19 cellular contexts compared by ENCODE assay signal in the genomic region with DNA sequence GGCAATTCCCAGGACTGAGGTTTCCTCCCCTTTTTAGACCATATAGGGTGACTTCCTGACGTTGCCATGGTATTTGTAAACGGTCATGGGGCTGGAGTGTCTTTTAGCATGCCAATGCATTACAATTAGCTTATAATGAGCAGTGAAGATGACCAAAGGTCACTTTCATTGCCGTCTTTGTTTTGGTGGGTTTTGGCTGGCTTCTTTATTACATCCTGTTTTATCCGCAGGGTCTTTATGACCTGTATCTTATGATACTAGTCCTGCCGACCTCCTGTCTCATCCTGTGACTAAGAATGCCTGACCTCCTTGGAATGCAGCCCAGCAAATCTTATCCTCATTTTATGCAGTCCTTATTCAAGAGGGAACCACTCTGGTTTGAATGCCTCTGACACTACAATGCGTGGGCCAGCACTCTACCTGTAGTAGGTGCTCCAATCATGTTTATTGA.
DNase-seq lines count a peak whose midpoint lies in the region; ATAC-seq, FAIRE-seq and TF ChIP-seq lines count a peak whose summit lies in the region.
"Had no signal": no experiment of that assay in that cellular context is flagged by ENCODE, and none has a peak within 500 bp of the region (broad histone marks: within the 10 kb centered on the region; RNA-seq: fewer than 3 reads in every experiment).

No MANE protein-coding gene starts in this region.

- no peak overlapping the region for H3K4me3 ChIP-seq in astrocyte of the spinal cord (ENCODE audit: low read depth, low read length)

- H3K4me1 Mint-ChIP-seq in activated naive CD4-positive, alpha-beta T cell treated with anti-CD3 and anti-CD28 coated beads, Interleukin-2, amount 10 ng/mL, durations not matched to agents 7 days and 5 days: no peaks in the 10 kb centered on the region

- H3K9me3 Mint-ChIP-seq in activated naive CD4-positive, alpha-beta T cell treated with anti-CD3 and anti-CD28 coated beads, Interleukin-2, amount 50 U/mL, for 72 hours: peaks cover 4 to 18% of the 10 kb centered on the region in 2 donors
- H3K9me3 Mint-ChIP-seq in activated naive CD4-positive, alpha-beta T cell treated with anti-CD3 and anti-CD28 coated beads, Interleukin-2, amount 10 ng/mL, durations not matched to agents 7 days and 5 days: no peaks in the 10 kb centered on the region

- no peak overlapping the region for H3K27ac Mint-ChIP-seq in activated naive CD4-positive, alpha-beta T cell treated with anti-CD3 and anti-CD28 coated beads, Interleukin-2, amount 50 U/mL, for 72 hours
- no peak overlapping the region for H3K27ac Mint-ChIP-seq in activated naive CD4-positive, alpha-beta T cell treated with anti-CD3 and anti-CD28 coated beads, Interleukin-2, amount 10 ng/mL, durations not matched to agents 7 days and 5 days

- peaks cover 0 to 6% of the 10 kb centered on the region in 2 donors for H3K36me3 Mint-ChIP-seq in activated naive CD4-positive, alpha-beta T cell treated with anti-CD3 and anti-CD28 coated beads, Interleukin-2, amount 50 U/mL, for 72 hours
- H3K36me3 Mint-ChIP-seq in activated naive CD4-positive, alpha-beta T cell treated with anti-CD3 and anti-CD28 coated beads, Interleukin-2, amount 10 ng/mL, durations not matched to agents 7 days and 5 days: no peaks in the 10 kb centered on the region

- CTCF ChIA-PET in activated naive CD4-positive, alpha-beta T cell treated with anti-CD3 and anti-CD28 coated beads, Interleukin-2, amount 10 ng/mL, durations not matched to agents 7 days and 5 days (lab: Charles Lee): no interaction called here

- in situ Hi-C loops in ACHN (cut with HindIII; ENCODE audit: low pct_ligation_motif_present, low pct_unique_long_range_greater_than_20kb, low sequenced_read_pairs): no loop called here
- in situ Hi-C loops in astrocyte of the spinal cord (cut with HindIII; ENCODE audit: low sequenced_read_pairs): no loop called here

- peak; percentile 89 for FAIRE-seq in HTR-8/SVneo (lab: Jason Lieb, UNC)
- FAIRE-seq: frontal cortex, GM12892, TTC549 had no signal

- H3K4me3 Mint-ChIP-seq in activated naive CD4-positive, alpha-beta T cell treated with anti-CD3 and anti-CD28 coated beads, Interleukin-2, amount 10 ng/mL, durations not matched to agents 7 days and 5 days: no peak overlapping the region

- DNase-seq in ACHN (peak; percentile 57), HTR-8/SVneo (ENCODE audit: insufficient read length, low spot score) (no peak), astrocyte of the spinal cord (ENCODE audit: low read depth, low spot score) (peak; percentile 34), kidney glomerular epithelial cell (lab: John Stamatoyannopoulos, UW) (peak; percentile 25), DMS 273 treated with DMSO at 0.1 percent for 48 hours (lab: John Stamatoyannopoulos, UW) (no peak), cortex of kidney (lab: John Stamatoyannopoulos, UW) (no peak)
- no peak for DNase-seq in activated naive CD4-positive, alpha-beta T cell treated with anti-CD3 and anti-CD28 coated beads, Interleukin-2, amount 50 U/mL, for 72 hours (ENCODE audit: low spot score in 2 of 2)
- DNase-seq in activated naive CD4-positive, alpha-beta T cell treated with anti-CD3 and anti-CD28 coated beads, Interleukin-2, amount 10 ng/mL, durations not matched to agents 7 days and 5 days: no peak
- DNase-seq: activated CD8-positive, alpha-beta memory T cell treated with anti-CD3 and anti-CD28 coated beads for 24 hours; activated naive CD4-positive, alpha-beta T cell; DMS153; GOT3; NCI-H526; occipital lobe had no signal

- no peaks in the 10 kb centered on the region for H3K27me3 Mint-ChIP-seq in activated naive CD4-positive, alpha-beta T cell treated with anti-CD3 and anti-CD28 coated beads, Interleukin-2, amount 10 ng/mL, durations not matched to agents 7 days and 5 days

- no peak for TF ChIP-seq CTCF in astrocyte of the spinal cord (IDR thresholded peaks at IDR 0.05; ENCODE audit: low read depth, low read length)

- no peak for ATAC-seq in activated naive CD4-positive, alpha-beta T cell treated with anti-CD3 and anti-CD28 coated beads, Interleukin-2, amount 50 U/mL, for 72 hours
- ATAC-seq: left lobe of liver, Right ventricle myocardium inferior had no signal

Comparison
In these comparisons a context has a peak if more than half of its experiments do, and no peak if none do; other contexts are left out.
1. DNase-seq: peak in ACHN (single experiment), astrocyte of the spinal cord (single experiment) and kidney glomerular epithelial cell (single experiment); none in HTR-8/SVneo (single experiment), DMS 273 treated with DMSO at 0.1 percent for 48 hours (single experiment), activated naive CD4-positive, alpha-beta T cell treated with anti-CD3 and anti-CD28 coated beads, Interleukin-2, amount 50 U/mL, for 72 hours (0 of 2), cortex of kidney (single experiment) and activated naive CD4-positive, alpha-beta T cell treated with anti-CD3 and anti-CD28 coated beads, Interleukin-2, amount 10 ng/mL, durations not matched to agents 7 days and 5 days (single experiment).